8 cellular contexts compared by ENCODE assay signal in genomic region chr3:15797600-15798303, GRCh38. TPM values are rescaled to one million over a fixed set of nuclear protein-coding genes. Genes with fewer than 3 reads are reported as not detected.
A peak's percentile ranks its signal among the peaks of the same experiment; 100 is the strongest.
DNase-seq lines count a peak whose midpoint lies in the region.

ANKRD28 (minus strand) TSS chr3:15797979; CDS start chr3:15796521, 1,458 bp downstream.

- peak within 1 kb of the TSS; percentile 99 for H3K9ac ChIP-seq in mesenchymal stem cell (ENCODE audit: low read length)

- peak within 1 kb of the TSS; percentile 92 for H2BK120ac ChIP-seq in mesenchymal stem cell (ENCODE audit: low read depth, low read length)

- no peaks in the 10 kb centered on the region for H3K27me3 Mint-ChIP-seq in activated naive CD4-positive, alpha-beta T cell treated with anti-CD3 and anti-CD28 coated beads for 36 hours (ENCODE audit: low read depth)
- H3K27me3 Mint-ChIP-seq in T-helper 1 cell treated with Interleukin-12 subunit alpha and Interleukin-12 subunit beta and Interleukin-4 antibody, amounts not matched to agents 30 μg/mL and 1 μg/mL, for 36 hours (ENCODE audit: low read depth) = no peaks in the 10 kb centered on the region

- peak within 1 kb of the TSS in 1 of 2 experiments; percentile 96 for H3K14ac ChIP-seq in mesenchymal stem cell (ENCODE audit: low read length in 2 of 2)

- no peaks in the 10 kb centered on the region for H3K9me3 Mint-ChIP-seq in activated naive CD4-positive, alpha-beta T cell treated with anti-CD3 and anti-CD28 coated beads for 36 hours
- H3K9me3 Mint-ChIP-seq in T-helper 1 cell treated with Interleukin-12 subunit alpha and Interleukin-12 subunit beta and Interleukin-4 antibody, amounts not matched to agents 30 μg/mL and 1 μg/mL, for 36 hours = peaks cover 2% of the 10 kb centered on the region

- H3K27ac Mint-ChIP-seq in activated naive CD4-positive, alpha-beta T cell treated with anti-CD3 and anti-CD28 coated beads for 36 hours = peak within 1 kb of the TSS; percentile 48
- H3K27ac Mint-ChIP-seq in T-helper 1 cell treated with Interleukin-12 subunit alpha and Interleukin-12 subunit beta and Interleukin-4 antibody, amounts not matched to agents 30 μg/mL and 1 μg/mL, for 36 hours = peak within 1 kb of the TSS; percentile 99

- H3K23ac ChIP-seq in mesenchymal stem cell (ENCODE audit: low read length in 2 of 2) = no peak within 1 kb of the TSS

- in situ Hi-C loops in endometrial microvascular endothelial cells (cut with HindIII; ENCODE audit: inconsistent ontology term, low pct_unique_long_range_greater_than_20kb, low sequenced_read_pairs) = loop anchor here (25.0 kb wide), 1 partner anchor 160 kb away; no protein-coding TSS in a partner anchor

- H3K9me3 ChIP-seq in mesenchymal stem cell (ENCODE audit: control insufficient read depth, low read length) = no peaks in the 10 kb centered on the region
- H3K9me3 ChIP-seq in thymus (ENCODE audit: control insufficient read depth) = no peaks in the 10 kb centered on the region

- H3K4me1 ChIP-seq in mesenchymal stem cell (ENCODE audit: control insufficient read depth, insufficient read depth, low read depth, low read length) (no peaks in the 10 kb centered on the region), thymus (ENCODE audit: control insufficient read depth, insufficient read depth, low read length) (peaks cover 7% of the 10 kb centered on the region)

- peak within 1 kb of the TSS; percentile 92 for H3K4me2 ChIP-seq in mesenchymal stem cell (ENCODE audit: low read length, poor library complexity, severe bottlenecking)

- H3K4me3 Mint-ChIP-seq in activated naive CD4-positive, alpha-beta T cell treated with anti-CD3 and anti-CD28 coated beads for 36 hours = peak within 1 kb of the TSS; percentile 33
- peak within 1 kb of the TSS; percentile 95 for H3K4me3 Mint-ChIP-seq in T-helper 1 cell treated with Interleukin-12 subunit alpha and Interleukin-12 subunit beta and Interleukin-4 antibody, amounts not matched to agents 30 μg/mL and 1 μg/mL, for 36 hours

- H3K36me3 Mint-ChIP-seq in activated naive CD4-positive, alpha-beta T cell treated with anti-CD3 and anti-CD28 coated beads for 36 hours (ENCODE audit: low read depth) = peaks cover 3% of the 10 kb centered on the region
- H3K36me3 Mint-ChIP-seq in T-helper 1 cell treated with Interleukin-12 subunit alpha and Interleukin-12 subunit beta and Interleukin-4 antibody, amounts not matched to agents 30 μg/mL and 1 μg/mL, for 36 hours (ENCODE audit: low read depth) = peaks cover 11% of the 10 kb centered on the region

- H3K27me3 ChIP-seq in mesenchymal stem cell (ENCODE audit: control insufficient read depth in 1 of 2, insufficient read depth in 1 of 2, low read length in 2 of 2) = no peaks in the 10 kb centered on the region
- H3K27me3 ChIP-seq in thymus (ENCODE audit: control insufficient read depth, insufficient read depth) = no peaks in the 10 kb centered on the region

- H3K4ac ChIP-seq in mesenchymal stem cell (ENCODE audit: low read depth in 1 of 2, low read length in 2 of 2) = peak within 1 kb of the TSS; percentile 66 to 93

- peak within 1 kb of the TSS; percentile 8 for H2BK5ac ChIP-seq in mesenchymal stem cell (ENCODE audit: low read depth, low read length, poor library complexity, severe bottlenecking)

- 0% methylated on average over 4 of the region's 6 CpGs for WGBS in mesenchymal stem cell
- 1% methylated on average over 6 of the region's 6 CpGs for WGBS in thymus

- peak within 1 kb of the TSS; percentile 86 for H4K8ac ChIP-seq in mesenchymal stem cell (ENCODE audit: low read length)

- H3K27ac ChIP-seq in mesenchymal stem cell (ENCODE audit: low read length, poor library complexity, severe bottlenecking) (peak within 1 kb of the TSS; percentile 99), thymus (ENCODE audit: low read depth) (peak within 1 kb of the TSS; percentile 79)

- no peaks in the 10 kb centered on the region for H3K79me1 ChIP-seq in mesenchymal stem cell (replicated peaks; ENCODE audit: low read length, poor library complexity, severe bottlenecking)

- H3K4me3 ChIP-seq in mesenchymal stem cell (ENCODE audit: insufficient read depth in 1 of 2, low read depth in 1 of 2, low read length in 2 of 2) (peak within 1 kb of the TSS in 1 of 2 experiments; percentile 89), thymus (ENCODE audit: low read length) (peak within 1 kb of the TSS; percentile 36)

- H3K36me3 ChIP-seq in mesenchymal stem cell (ENCODE audit: control insufficient read depth in 1 of 2, insufficient read depth in 2 of 2, low read depth in 1 of 2, low read length in 2 of 2) (peaks cover 0 to 14% of the 10 kb centered on the region in 2 experiments), thymus (ENCODE audit: control insufficient read depth, insufficient read depth) (no peaks in the 10 kb centered on the region)

- no peak within 1 kb of the TSS for H2BK15ac ChIP-seq in mesenchymal stem cell (ENCODE audit: low read depth, poor library complexity, severe bottlenecking)

- no peak for DNase-seq in activated naive CD4-positive, alpha-beta T cell treated with anti-CD3 and anti-CD28 coated beads for 36 hours
- DNase-seq in activated naive CD4-positive, alpha-beta T cell treated with anti-CD3 and anti-CD28 coated beads, Interleukin-2, amount 50 U/mL, for 16 hours = no peak
- DNase-seq in HuH-7 (ENCODE audit: low spot score) (peak; percentile 25), mesenchymal stem cell (peak; percentile 98), cortex of kidney (lab: John Stamatoyannopoulos, UW) (no peak)

- peaks cover 70% of the 10 kb centered on the region for H3K4me1 Mint-ChIP-seq in activated naive CD4-positive, alpha-beta T cell treated with anti-CD3 and anti-CD28 coated beads for 36 hours (ENCODE audit: low read depth)
- peaks cover 66% of the 10 kb centered on the region for H3K4me1 Mint-ChIP-seq in T-helper 1 cell treated with Interleukin-12 subunit alpha and Interleukin-12 subunit beta and Interleukin-4 antibody, amounts not matched to agents 30 μg/mL and 1 μg/mL, for 36 hours (ENCODE audit: low read depth)

- peak within 1 kb of the TSS in 1 of 2 experiments; percentile 94 for H2BK12ac ChIP-seq in mesenchymal stem cell (ENCODE audit: low read length in 2 of 2)

- CTCF ChIA-PET in activated naive CD4-positive, alpha-beta T cell treated with anti-CD3 and anti-CD28 coated beads for 36 hours (lab: Charles Lee) = interaction anchor here (0.6 to 1.7 kb wide), 3 partner anchors 10 to 1841 kb away, joined by 3 to 8 read pairs (median 6); no protein-coding TSS in a partner anchor

- peak within 1 kb of the TSS; percentile 91 to 97 for H3K18ac ChIP-seq in mesenchymal stem cell (ENCODE audit: low read depth in 1 of 2, low read length in 2 of 2)

- intact Hi-C loops in activated naive CD4-positive, alpha-beta T cell treated with anti-CD3 and anti-CD28 coated beads for 36 hours (cut with micrococcal nuclease) = loop anchor here (1.0 to 5.0 kb wide), 4 partner anchors 22 to 530 kb away; no protein-coding TSS in a partner anchor

- H2AK5ac ChIP-seq in mesenchymal stem cell (ENCODE audit: low read length, severe bottlenecking) = peak within 1 kb of the TSS; percentile 70

- peak within 1 kb of the TSS; percentile 57 for H4K91ac ChIP-seq in mesenchymal stem cell (ENCODE audit: low read length)

- no peak within 1 kb of the TSS for H2AFZ ChIP-seq in mesenchymal stem cell (ENCODE audit: low read depth, low read length)

RNA-seq across cellular contexts. Expression of gene ANKRD28, which starts in this region (rescaled TPM):
- 10 to 100 TPM; 21.4 to 23.6 TPM for total RNA-seq in activated naive CD4-positive, alpha-beta T cell treated with anti-CD3 and anti-CD28 coated beads for 36 hours
- total RNA-seq in endometrial microvascular endothelial cells (ENCODE audit: inconsistent ontology term) = 33.5 TPM
- polyA plus RNA-seq in mesenchymal stem cell (2013, experiment 1 of 2) = 38.8 TPM
- 42.1 TPM for polyA plus RNA-seq in mesenchymal stem cell (2013, experiment 2 of 2)
- polyA plus RNA-seq in thymus = 26.5 TPM

Comparison
In these comparisons a context has a peak if more than half of its experiments do, and no peak if none do; other contexts are left out.
1. DNase-seq: peak in HuH-7 (single experiment) and mesenchymal stem cell (single experiment); none in activated naive CD4-positive, alpha-beta T cell treated with anti-CD3 and anti-CD28 coated beads for 36 hours (single experiment), activated naive CD4-positive, alpha-beta T cell treated with anti-CD3 and anti-CD28 coated beads, Interleukin-2, amount 50 U/mL, for 16 hours (single experiment) and cortex of kidney (single experiment).